9 cellular contexts compared by ENCODE assay signal in the genomic region with DNA sequence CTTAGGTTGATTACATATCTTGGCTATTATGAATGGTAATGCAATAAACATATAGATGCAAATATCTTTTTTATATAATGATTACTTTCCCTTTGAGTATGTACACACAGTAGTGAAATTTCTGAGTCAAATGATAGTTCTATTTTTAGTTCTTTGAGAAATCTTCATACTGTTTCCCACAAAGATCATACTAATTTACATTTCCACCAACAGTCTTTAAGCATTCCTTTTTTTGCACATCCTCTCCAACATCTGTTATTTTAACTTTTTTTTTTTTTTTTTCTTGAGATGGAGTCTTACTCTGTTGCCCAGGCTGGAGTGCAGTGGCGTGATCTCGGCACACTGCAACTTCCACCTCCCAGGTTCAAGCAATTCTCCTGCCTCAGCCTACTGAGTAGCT. TPM values are rescaled to one million over a fixed set of nuclear protein-coding genes. Genes with fewer than 3 reads are reported as not detected.
DNase-seq lines count a peak whose midpoint lies in the region; ATAC-seq and TF ChIP-seq lines count a peak whose summit lies in the region.
"Not testable (repeated sequence)": the region's sequence is repeated elsewhere in the genome, so short reads cannot be mapped to it uniquely, and the experiment has no call there.
"Had no signal": no experiment of that assay in that cellular context is flagged by ENCODE, and none has a peak within 500 bp of the region (broad histone marks: within the 10 kb centered on the region; RNA-seq: fewer than 3 reads in every experiment).

No MANE protein-coding gene starts in this region.

- not testable (repeated sequence) for H2AFZ ChIP-seq in ACC112 (ENCODE audit: low read length, unreplicated experiment); osteoblast (ENCODE audit: low read length)

- not testable (repeated sequence) for H3K36me3 ChIP-seq in ACC112 (ENCODE audit: insufficient read depth, low read length); SJSA1; osteoblast (ENCODE audit: insufficient read depth, low read length)

- H3K4me3 ChIP-seq in ACC112 (ENCODE audit: low read depth, low read length); SJSA1; astrocyte of the spinal cord (ENCODE audit: low read depth, low read length); fibroblast of mammary gland (ENCODE audit: control insufficient read depth, low read depth, low read length); osteoblast (ENCODE audit: insufficient read depth, low read length): not testable (repeated sequence)

- DNase-seq in HT1080 (ENCODE audit: low read depth) (peak; percentile 18), SJSA1 (ENCODE audit: low read depth in 1 of 2, low spot score in 2 of 2) (peak in 1 of 2 experiments; percentile 22), astrocyte of the spinal cord (ENCODE audit: low read depth, low spot score) (peak; percentile 28), fibroblast of mammary gland (ENCODE audit: low read depth) (peak; percentile 19)
- DNase-seq in osteoblast (ENCODE audit: insufficient read length, low spot score, missing footprints) = not testable (repeated sequence)

- H3K79me2 ChIP-seq in ACC112 (ENCODE audit: control insufficient read depth, insufficient read depth, low read length, unreplicated experiment); osteoblast (ENCODE audit: insufficient read depth, low read length): not testable (repeated sequence)

- in situ Hi-C loops in astrocyte of the spinal cord (cut with HindIII; ENCODE audit: low sequenced_read_pairs) = not testable (repeated sequence)

- H3K27ac ChIP-seq in ACC112 (ENCODE audit: low read depth, low read length) (peak overlapping the region; percentile 99), SJSA1 (peak overlapping the region; percentile 91), osteoblast (ENCODE audit: low read depth, low read length) (peak overlapping the region; percentile 94)

- not testable (repeated sequence) for H3K27me3 ChIP-seq in ACC112 (ENCODE audit: insufficient read depth, low read length); SJSA1 (replicated peaks); osteoblast (ENCODE audit: insufficient read depth, low read length)

- H3K4me2 ChIP-seq in osteoblast (ENCODE audit: insufficient read depth, low read length) = not testable (repeated sequence)

- peak; percentile 40 for ATAC-seq in GM18502 (IDR thresholded peaks at IDR 0.05; ENCODE audit: poor library complexity, unreplicated experiment)

- H3K4me1 ChIP-seq in ACC112 (ENCODE audit: control insufficient read depth, insufficient read depth, low read length, unreplicated experiment) = peaks cover 42% of the 10 kb centered on the region
- H3K4me1 ChIP-seq in SJSA1 (replicated peaks) = peaks cover 25% of the 10 kb centered on the region
- peaks cover 21% of the 10 kb centered on the region for H3K4me1 ChIP-seq in osteoblast (ENCODE audit: insufficient read depth, low read length)

- not testable (repeated sequence) for H4K20me1 ChIP-seq in osteoblast (ENCODE audit: insufficient read depth, low read length)

- not testable (repeated sequence) for TF ChIP-seq CTCF in astrocyte of the spinal cord (IDR thresholded peaks at IDR 0.05; ENCODE audit: low read depth, low read length); fibroblast of mammary gland (conservative IDR thresholded peaks at IDR 0.05; ENCODE audit: control insufficient read depth, insufficient read depth, low read depth, low read length); osteoblast (IDR thresholded peaks at IDR 0.05; ENCODE audit: extremely low read depth, low read depth, low read length)

- H3K9me3 ChIP-seq in SJSA1 (replicated peaks); osteoblast (ENCODE audit: low read depth, low read length): not testable (repeated sequence)

RNA-seq across cellular contexts. Expression of gene ANXA10, which starts 45.4 kb away (rescaled TPM):
- total RNA-seq in HT1080 (2014; rRNA removed; shearing (Covaris generic)) = 0.11 and 0.67 TPM in 2 replicates
- 2.3 and 2.5 TPM in 2 replicates for polyA plus RNA-seq in HT1080 (2015; cell fraction: cytosol; rRNA removed)
- polyA plus RNA-seq in HT1080 (2015; cell fraction: nucleus; rRNA removed) = 2.9 and 4.7 TPM in 2 replicates
- total RNA-seq in SJSA1 (2014; rRNA removed; shearing (Covaris generic)) = 1.7 and 3.6 TPM in 2 replicates
- 1.1 and 1.2 TPM in 2 replicates for total RNA-seq in osteoblast
- total RNA-seq: CD4-positive, alpha-beta T cell; Right ventricle myocardium inferior had no signal
